9 cellular contexts compared by ENCODE assay signal in genomic region chr10:91643700-91644099, GRCh38. TPM values are rescaled to one million over a fixed set of nuclear protein-coding genes. Genes with fewer than 3 reads are reported as not detected.
DNase-seq lines count a peak whose midpoint lies in the region; ATAC-seq and TF ChIP-seq lines count a peak whose summit lies in the region.
"Had no signal": no experiment of that assay in that cellular context is flagged by ENCODE, and none has a peak within 500 bp of the region (broad histone marks: within the 10 kb centered on the region; RNA-seq: fewer than 3 reads in every experiment).

No MANE protein-coding gene starts in this region.

- DNase-seq in GM12865 (ENCODE audit: low read depth), result peak; percentile 6
- no peak for DNase-seq in Panc1 (ENCODE audit: low read depth, low spot score)
- DNase-seq in fibroblast of pulmonary artery (ENCODE audit: low read depth), result peak; percentile 39
- DNase-seq in renal cortical epithelial cell (ENCODE audit: low read depth), result peak; percentile 28
- DNase-seq in activated naive CD4-positive, alpha-beta T cell treated with anti-CD3 and anti-CD28 coated beads, Interleukin-2, amount 50 U/mL, for 16 hours, result no peak
- no peak for DNase-seq in KG1 (lab: John Stamatoyannopoulos, UW)
- no peak for DNase-seq in activated CD4-positive, alpha-beta T cell treated with anti-CD3 and anti-CD28 coated beads for 4 hours
- DNase-seq: effector CD4-positive, alpha-beta T cell; KBM-7 had no signal

- H3K27ac ChIP-seq in Panc1 (ENCODE audit: low read length), result no peak overlapping the region

- POLR2A ChIA-PET in Panc1 (lab: Charles Lee), result interaction anchor here (0.8 kb wide), 1 partner anchor 102 kb away, joined by 3 read pairs; no protein-coding TSS in a partner anchor

- no peaks in the 10 kb centered on the region for H3K36me3 ChIP-seq in Panc1 (ENCODE audit: control insufficient read depth, insufficient read depth, low read length)

- TF ChIP-seq CTCF in GM12865 (IDR thresholded peaks at IDR 0.05; ENCODE audit: insufficient read depth, low read depth, low read length, missing control alignments) (peak; percentile 20), Panc1 (IDR thresholded peaks at IDR 0.05) (peak; percentile 64), fibroblast of pulmonary artery (IDR thresholded peaks at IDR 0.05; ENCODE audit: low read length, missing control alignments) (peak; percentile 41)

- CTCF ChIA-PET in Panc1 (lab: Charles Lee), result interaction anchor here (0.5 to 2.0 kb wide), 6 partner anchors 8 to 1368 kb away, joined by 3 to 6 read pairs (median 5); partner anchors contain the start of gene BTAF1

- in situ Hi-C loops in Panc1 (cut with HindIII; ENCODE audit: low pct_unique_long_range_greater_than_20kb, low sequenced_read_pairs), result no loop called here

- H3K4me3 ChIP-seq in GM12865 (ENCODE audit: low read depth, low read length) (no peak overlapping the region), Panc1 (ENCODE audit: low read depth in 2 of 2, low read length in 2 of 2) (no peak overlapping the region), fibroblast of pulmonary artery (replicated peaks; ENCODE audit: low read depth, low read length) (no peak overlapping the region)

- H3K27me3 ChIP-seq in Panc1 (ENCODE audit: control insufficient read depth, insufficient read depth, low read length), result peaks cover 10% of the 10 kb centered on the region

- no peaks in the 10 kb centered on the region for H3K4me1 ChIP-seq in Panc1 (ENCODE audit: control insufficient read depth, insufficient read depth, low read length)

- no peaks in the 10 kb centered on the region for H3K9me3 ChIP-seq in Panc1 (ENCODE audit: control insufficient read depth, insufficient read depth, low read depth, low read length)

- ATAC-seq in Panc1, result peak; percentile 78; the same call in 1 of the 2 replicates

- intact Hi-C loops in Panc1 (cut with micrococcal nuclease; ENCODE audit: unreplicated experiment), result no loop called here

- BruUV-seq in Panc1 (replicated peaks; lab: Mats Ljungman, UMichigan), result no TSS peak

RNA-seq across cellular contexts. Expression of gene PPP1R3C, which starts 10.8 kb away (rescaled TPM):
- total RNA-seq in Panc1 (2021; ENCODE audit: unreplicated experiment), result 1.2 TPM
- 0.94 TPM for polyA plus RNA-seq in Panc1 (2012; ENCODE audit: insufficient read length)
- total RNA-seq in renal cortical epithelial cell, result 5.7 and 39.4 TPM in 2 replicates

Comparison
In these comparisons a context has a peak if more than half of its experiments do, and no peak if none do; other contexts are left out.
1. DNase-seq: peak in GM12865 (single experiment), fibroblast of pulmonary artery (single experiment) and renal cortical epithelial cell (single experiment); none in Panc1 (single experiment), activated naive CD4-positive, alpha-beta T cell treated with anti-CD3 and anti-CD28 coated beads, Interleukin-2, amount 50 U/mL, for 16 hours (single experiment), KG1 (single experiment) and activated CD4-positive, alpha-beta T cell treated with anti-CD3 and anti-CD28 coated beads for 4 hours (0 of 2).
2. Peak in every context shown above with its lines, with median percentiles within 50 percentile points of each other: CTCF ChIP-seq.